ENCODE assay signal across 24 cellular contexts in genomic region chr15:48754011-48754410, GRCh38. TPM values are rescaled to one million over a fixed set of nuclear protein-coding genes. Genes with fewer than 3 reads are reported as not detected.
DNase-seq lines count a peak whose midpoint lies in the region; ATAC-seq, FAIRE-seq and TF ChIP-seq lines count a peak whose summit lies in the region.
"Had no signal": no experiment of that assay in that cellular context is flagged by ENCODE, and none has a peak within 500 bp of the region (broad histone marks: within the 10 kb centered on the region; RNA-seq: fewer than 3 reads in every experiment).

No MANE protein-coding gene starts in this region.

- H3K9ac ChIP-seq in IMR-90 (ENCODE audit: low read depth, low read length) (no peak overlapping the region), mesendoderm (ENCODE audit: low read length) (no peak overlapping the region)

- H4K5ac ChIP-seq in IMR-90 (ENCODE audit: low read depth, low read length) (no peak overlapping the region), mesendoderm (ENCODE audit: low read length) (no peak overlapping the region)

- ATAC-seq in IMR-90 (ENCODE audit: low read depth) = 0 out of 2 replicates have a peak, but pooled peaks have one; percentile 35
- no peak for ATAC-seq in omental fat pad (ENCODE audit: low FRiP score)
- ATAC-seq in GM19467 (IDR thresholded peaks at IDR 0.05; ENCODE audit: unreplicated experiment) = no peak
- ATAC-seq: HCT116, Right ventricle myocardium inferior had no signal

- POLR2A ChIA-PET in IMR-90 (lab: Charles Lee; ENCODE audit: unreplicated experiment) = no interaction called here

- no peak for FAIRE-seq in GM19239 (lab: Jason Lieb, UNC)
- FAIRE-seq: D721Med, GM12891 had no signal

- H2BK5ac ChIP-seq in IMR-90 (ENCODE audit: low read depth, low read length, poor library complexity, severe bottlenecking) (no peak overlapping the region), mesendoderm (ENCODE audit: low read length) (no peak overlapping the region)

- no peak overlapping the region for H2AFZ ChIP-seq in IMR-90 (replicated peaks; ENCODE audit: low read length, poor library complexity)

- H4K91ac ChIP-seq in IMR-90 (ENCODE audit: insufficient read depth, low read depth, low read length) = no peak overlapping the region

- H2BK20ac ChIP-seq in IMR-90 (ENCODE audit: low read depth, low read length) = no peak overlapping the region

- H3K36me3 ChIP-seq in IMR-90 (ENCODE audit: control insufficient read depth, insufficient read depth, low read length) (no peaks in the 10 kb centered on the region; the same call in 1 of the 2 replicates), mesendoderm (ENCODE audit: control insufficient read depth, insufficient read depth, low read length) (no peaks in the 10 kb centered on the region)

- no peaks in the 10 kb centered on the region for H3K27me3 ChIP-seq in IMR-90 (ENCODE audit: control insufficient read depth, insufficient read depth, low read length)
- no peaks in the 10 kb centered on the region for H3K27me3 ChIP-seq in mesendoderm (ENCODE audit: insufficient read depth, low read length, poor library complexity)
- H3K27me3 ChIP-seq: MG63, SJSA1 had no signal

- no peak overlapping the region for H2AK9ac ChIP-seq in IMR-90 (replicated peaks; ENCODE audit: low read depth, low read length, poor library complexity)

- H3K79me1 ChIP-seq in IMR-90 (ENCODE audit: low read depth in 1 of 2, low read length in 2 of 2) (peaks cover 6 to 7% of the 10 kb centered on the region in 2 experiments; a peak in 3 of 4 replicates), mesendoderm (ENCODE audit: low read length) (no peaks in the 10 kb centered on the region)

- no TSS peak for BruUV-seq in IMR-90 (replicated peaks; lab: Mats Ljungman, UMichigan)

- H3K9me1 ChIP-seq in IMR-90 (ENCODE audit: insufficient read depth, low read length) = 0 out of 2 replicates have a peak, but pooled peaks cover 2% of the 10 kb centered on the region

- H3K4ac ChIP-seq in IMR-90 (ENCODE audit: low read depth, low read length) (no peak overlapping the region), mesendoderm (ENCODE audit: low read depth, low read length) (no peak overlapping the region)

- H2AK5ac ChIP-seq in IMR-90 (ENCODE audit: low read depth, low read length) = no peak overlapping the region
- no peak overlapping the region for H2AK5ac ChIP-seq in mesendoderm (ENCODE audit: low read length)

- H4K8ac ChIP-seq in IMR-90 (ENCODE audit: low read depth in 2 of 2, low read length in 2 of 2) (no peak overlapping the region), mesendoderm (ENCODE audit: low read depth, low read length) (no peak overlapping the region)

- intact Hi-C loops in IMR-90 (cut with micrococcal nuclease) = no loop called here

- H4K20me1 ChIP-seq in IMR-90 (ENCODE audit: insufficient read depth, low read length) = no peaks in the 10 kb centered on the region

- in situ Hi-C loops in IMR-90 (cut with MboI; ENCODE audit: low sequenced_read_pairs) = no loop called here

- H3K4me3 ChIP-seq in IMR-90 (ENCODE audit: insufficient read depth, low read depth, low read length) (no peak overlapping the region), mesendoderm (ENCODE audit: low read length) (no peak overlapping the region)
- H3K4me3 ChIP-seq: MG63, SJSA1 had no signal

- H3K23ac ChIP-seq in IMR-90 (ENCODE audit: low read depth, low read length) (peak overlapping the region; percentile 45; the same call in 1 of the 2 replicates), mesendoderm (ENCODE audit: low read length) (no peak overlapping the region)

- H3K79me2 ChIP-seq in mesendoderm (ENCODE audit: control insufficient read depth, insufficient read depth, low read length) = no peaks in the 10 kb centered on the region

- H3K56ac ChIP-seq in IMR-90 (ENCODE audit: extremely low read depth, insufficient read depth, low read length) (no peak overlapping the region), mesendoderm (ENCODE audit: low read length) (no peak overlapping the region)

- dilution Hi-C loops in IMR-90 (cut with HindIII; ENCODE audit: low sequenced_read_pairs, unreplicated experiment) = no loop called here

- TF ChIP-seq CTCF in IMR-90 (conservative IDR thresholded peaks at IDR 0.05; ENCODE audit: low read depth, low read length) (no peak), omental fat pad (IDR thresholded peaks at IDR 0.05) (no peak)

- peaks cover 6% of the 10 kb centered on the region; the same call in 1 of the 2 replicates for H3K4me1 ChIP-seq in IMR-90 (ENCODE audit: control insufficient read depth, insufficient read depth, low read length)
- H3K4me1 ChIP-seq in mesendoderm (ENCODE audit: control insufficient read depth, low read depth, low read length) = no peaks in the 10 kb centered on the region

- 0 out of 2 replicates have a peak overlapping the region, but pooled peaks have one; percentile 3 for H3K14ac ChIP-seq in IMR-90 (replicated peaks; ENCODE audit: low read depth, low read length)

- CTCF ChIA-PET in IMR-90 (lab: Yijun Ruan, JAX) = interaction anchor here (0.6 kb wide), 1 partner anchor 20 kb away, joined by 3 read pairs; no protein-coding TSS in a partner anchor

- peak overlapping the region; percentile 52; the same call in 1 of the 2 replicates for H3K4me2 ChIP-seq in IMR-90 (ENCODE audit: low read depth, low read length)
- H3K4me2 ChIP-seq in mesendoderm (ENCODE audit: low read length) = no peak overlapping the region

- DNase-seq in NCI-H82 (lab: John Stamatoyannopoulos, UW) (peak; percentile 41), NCI-H82 treated with DMSO at 0.1 percent for 48 hours (lab: John Stamatoyannopoulos, UW; ENCODE audit: unreplicated experiment) (no peak), IMR-90 (no peak), mesendoderm (peak; percentile 35), NCI-H2196 treated with DMSO at 0.1 percent for 48 hours (lab: John Stamatoyannopoulos, UW; ENCODE audit: unreplicated experiment) (no peak), omental fat pad (ENCODE audit: low spot score) (no peak), GM19239 (ENCODE audit: insufficient read length, low spot score) (no peak)
- DNase-seq: DMS53, GOT3, Kasumi-1, MG63, NCI-H1048, NCI-H1436, NCI-H1930, NCI-H2227 treated with DMSO at 0.1 percent for 48 hours, NCI-H524 treated with DMSO at 0.1 percent for 48 hours, T-helper 1 cell had no signal

- no peaks in the 10 kb centered on the region for H3K9me3 ChIP-seq in IMR-90 (ENCODE audit: control insufficient read depth, insufficient read depth, low read length)
- H3K9me3 ChIP-seq: MG63, SJSA1 had no signal

- TF ChIP-seq RAD21 in IMR-90 (IDR thresholded peaks at IDR 0.05; ENCODE audit: low read length) = no peak

- no peak for TF ChIP-seq POLR2A in IMR-90 (IDR thresholded peaks at IDR 0.05; ENCODE audit: low read depth, low read length)

- WGBS in IMR-90 (ENCODE audit: extremely low coverage in 2 of 2, insufficient read length in 1 of 2), 2 experiments = 100% methylated on average over 1 of the region's 3 CpGs; no CpG with 5 or more reads in 1 of the 2 experiments
- WGBS in mesendoderm (ENCODE audit: extremely low coverage, insufficient coverage, low lambda C conversion rate) = no CpG with 5 or more reads among the region's 3 CpGs

- H3K18ac ChIP-seq in IMR-90 (ENCODE audit: low read depth, low read length) (no peak overlapping the region), mesendoderm (ENCODE audit: low read length) (no peak overlapping the region)

- no peak overlapping the region for H3K27ac ChIP-seq in IMR-90 (ENCODE audit: insufficient read depth, low read length)
- H3K27ac ChIP-seq in mesendoderm (ENCODE audit: low read depth, low read length) = no peak overlapping the region
- H3K27ac ChIP-seq: 22Rv1, SJSA1 had no signal

- H2BK15ac ChIP-seq in IMR-90 (ENCODE audit: low read depth, low read length) (no peak overlapping the region), mesendoderm (replicated peaks; ENCODE audit: low read depth) (no peak overlapping the region)

- H2BK120ac ChIP-seq in IMR-90 (ENCODE audit: low read depth, low read length) (0 out of 2 replicates have a peak overlapping the region, but pooled peaks have one; percentile 37), mesendoderm (ENCODE audit: low read depth, low read length) (no peak overlapping the region)

TF ChIP-seq in IMR-90, 13 proteins besides CTCF, POLR2A, EP300 and RAD21 (continues in another document):
- TF ChIP-seq CEBPB (IDR thresholded peaks at IDR 0.05; ENCODE audit: low read depth, low read length) (no peak), BHLHE40 (IDR thresholded peaks at IDR 0.05; ENCODE audit: low read depth, low read length) (no peak), USF2 (IDR thresholded peaks at IDR 0.05; ENCODE audit: low read depth, low read length) (no peak), MXI1 (IDR thresholded peaks at IDR 0.05; ENCODE audit: borderline replicate concordance, low read depth, low read length) (no peak), ELK1 (IDR thresholded peaks at IDR 0.05; ENCODE audit: borderline replicate concordance, low read depth, low read length) (no peak), CHD1 (IDR thresholded peaks at IDR 0.05; ENCODE audit: low read depth, low read length) (no peak), FOS (IDR thresholded peaks at IDR 0.05; ENCODE audit: low read depth, low read length) (no peak), RFX5 (IDR thresholded peaks at IDR 0.05; ENCODE audit: low read depth, low read length) (no peak), MAFK (IDR thresholded peaks at IDR 0.05; ENCODE audit: low read depth, low read length) (no peak), RCOR1 (IDR thresholded peaks at IDR 0.05; ENCODE audit: insufficient replicate concordance, low read length) (no peak)

RNA-seq across cellular contexts. Expression of gene CEP152, which starts 56.9 kb away (rescaled TPM):
- total RNA-seq in IMR-90 (2012; rRNA removed) (7.3 and 10.3 TPM in 2 replicates), omental fat pad (10 to 100 TPM in 1 of 4 donors, 1 to 10 TPM in 3; 2.6 to 10.4 (median 5.1) TPM)
- polyA plus RNA-seq in IMR-90 (2012; rRNA removed) = 1.4 and 2.1 TPM in 2 replicates
- 0.09 and 0.30 TPM in 2 replicates for polyA plus RNA-seq in IMR-90 (2012; cell fraction: cytosol; rRNA removed)
- polyA plus RNA-seq in IMR-90 (2012; cell fraction: nucleus; rRNA removed; ENCODE audit: low replicate concordance) = 0.35 and 1.2 TPM in 2 replicates
- 7.0 TPM for polyA plus RNA-seq in mesendoderm (2013, experiment 1 of 2)
- polyA plus RNA-seq in mesendoderm (2013, experiment 2 of 2) = 6.8 TPM

Comparison
In these comparisons a context has a peak if more than half of its experiments do, and no peak if none do; other contexts are left out.
1. DNase-seq: peak in NCI-H82 (single experiment) and mesendoderm (single experiment); none in NCI-H82 treated with DMSO at 0.1 percent for 48 hours (single experiment), IMR-90 (single experiment), NCI-H2196 treated with DMSO at 0.1 percent for 48 hours (single experiment), omental fat pad (single experiment) and GM19239 (single experiment).